Comparison of ENCODE assay signal across 8 cellular contexts in the genomic region with DNA sequence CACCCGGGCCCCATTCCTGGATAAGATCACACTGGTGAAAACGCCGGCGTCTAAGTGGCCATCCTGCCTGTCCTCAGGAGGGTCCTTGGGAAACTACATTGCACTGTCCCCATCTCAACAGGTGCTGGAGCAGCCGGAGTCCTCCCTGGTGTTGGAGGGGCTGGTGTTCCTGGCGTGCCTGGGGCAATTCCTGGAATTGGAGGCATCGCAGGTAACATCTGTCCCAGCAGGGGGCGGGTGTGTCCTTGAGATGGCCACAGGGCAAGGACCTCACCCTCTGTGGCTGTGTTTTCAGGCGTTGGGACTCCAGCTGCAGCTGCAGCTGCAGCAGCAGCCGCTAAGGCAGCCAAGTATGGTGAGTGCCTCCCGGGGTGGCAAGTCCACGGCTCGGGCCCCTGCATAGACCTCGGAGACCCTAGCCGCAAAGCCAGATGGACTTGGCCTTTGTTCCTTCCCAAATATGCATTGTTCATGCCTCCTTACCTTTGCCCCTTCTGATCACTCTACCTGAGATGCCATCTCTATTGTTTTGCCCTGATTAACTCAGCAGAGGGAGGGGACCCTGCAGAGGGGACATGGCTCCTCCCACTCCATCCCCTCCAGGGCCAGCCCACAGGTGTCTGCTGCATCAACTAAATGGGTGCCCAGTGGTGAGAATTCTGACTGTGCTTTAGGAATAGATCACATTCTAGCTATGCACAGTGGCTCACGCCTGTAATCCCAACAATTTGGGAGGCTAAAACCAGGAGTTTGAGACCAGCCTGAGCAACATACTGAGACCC. TPM values are rescaled to one million over a fixed set of nuclear protein-coding genes. Genes with fewer than 3 reads are reported as not detected.
DNase-seq lines count a peak whose midpoint lies in the region; ATAC-seq and TF ChIP-seq lines count a peak whose summit lies in the region.

No MANE protein-coding gene starts in this region.

- no peak overlapping the region for H3K27ac ChIP-seq in colonic mucosa

- in situ Hi-C loops in GM13976 (cut with MboI; ENCODE audit: low sequenced_read_pairs, unreplicated experiment): no loop called here

- H3K4me3 ChIP-seq in colonic mucosa: no peak overlapping the region
- H3K4me3 ChIP-seq in retinal pigment epithelial cell (ENCODE audit: low read length): no peak overlapping the region

- no peaks in the 10 kb centered on the region for H3K4me1 ChIP-seq in colonic mucosa

- DNase-seq in NCI-H2196 (lab: John Stamatoyannopoulos, UW; ENCODE audit: unreplicated experiment): peak; percentile 33
- DNase-seq in NCI-H2196 treated with DMSO at 0.1 percent for 48 hours (lab: John Stamatoyannopoulos, UW; ENCODE audit: unreplicated experiment): no peak
- DNase-seq in NCI-H1105 treated with DMSO at 0.1 percent for 48 hours (lab: John Stamatoyannopoulos, UW): peak; percentile 43
- DNase-seq in colonic mucosa: peak; percentile 67
- DNase-seq in retinal pigment epithelial cell (ENCODE audit: low read depth): no peak
- DNase-seq in stimulated activated naive CD4-positive, alpha-beta T cell (lab: John Stamatoyannopoulos, UW): no peak
- no peak for DNase-seq in GM13976 (ENCODE audit: low spot score)

- H3K9ac ChIP-seq in colonic mucosa (ENCODE audit: low read depth in 2 of 2, low read length in 2 of 2): no peak overlapping the region

- no peaks in the 10 kb centered on the region for H3K27me3 ChIP-seq in colonic mucosa

- intact Hi-C loops in colonic mucosa (cut with DNase I): no loop called here

- ATAC-seq in GM18861 (IDR thresholded peaks at IDR 0.05; ENCODE audit: unreplicated experiment): no peak

- no peaks in the 10 kb centered on the region for H3K9me3 ChIP-seq in colonic mucosa

- TF ChIP-seq CTCF in colonic mucosa (IDR thresholded peaks at IDR 0.05) (no peak), retinal pigment epithelial cell (conservative IDR thresholded peaks at IDR 0.05; ENCODE audit: low read depth, low read length) (peak; percentile 58), GM13976 (IDR thresholded peaks at IDR 0.05; ENCODE audit: borderline replicate concordance, control extremely low read depth, extremely low read depth, insufficient read depth, missing control alignments) (no peak)

- H3K36me3 ChIP-seq in colonic mucosa: no peaks in the 10 kb centered on the region

RNA-seq across cellular contexts. Expression of a gene that starts 23.8 kb away (rescaled TPM):
- total RNA-seq in colonic mucosa: 10 to 100 TPM in 1 of 2 donors, 1 to 10 TPM in 1; 6.9 to 12.6 TPM

RNA-seq across cellular contexts. Expression of a gene that starts 31.8 kb away (rescaled TPM):
- total RNA-seq in colonic mucosa: 10 to 100 TPM; 11.1 to 16.5 TPM

Comparison
In these comparisons a context has a peak if more than half of its experiments do, and no peak if none do; other contexts are left out.
1. DNase-seq: peak in NCI-H2196 (single experiment), NCI-H1105 treated with DMSO at 0.1 percent for 48 hours (single experiment) and colonic mucosa (single experiment); none in NCI-H2196 treated with DMSO at 0.1 percent for 48 hours (single experiment), retinal pigment epithelial cell (single experiment), stimulated activated naive CD4-positive, alpha-beta T cell (0 of 6) and GM13976 (single experiment).